Comparison of ENCODE assay signal across 8 cellular contexts in genomic region chr12:79737875-79738718, GRCh38. TPM values are rescaled to one million over a fixed set of nuclear protein-coding genes. Genes with fewer than 3 reads are reported as not detected.
A peak's percentile ranks its signal among the peaks of the same experiment; 100 is the strongest.
DNase-seq lines count a peak whose midpoint lies in the region; FAIRE-seq and TF ChIP-seq lines count a peak whose summit lies in the region.

No MANE protein-coding gene starts in this region.

- no peaks in the 10 kb centered on the region for H3K4me1 ChIP-seq in mesendoderm (ENCODE audit: control insufficient read depth, low read depth, low read length)

- DNase-seq in A172 (ENCODE audit: low spot score), result peak; percentile 52
- peak; percentile 6 for DNase-seq in H54 (ENCODE audit: insufficient read length, low spot score)
- DNase-seq in LHCN-M2 (ENCODE audit: low read depth), result peak; percentile 48
- peak; percentile 71 for DNase-seq in OCI-M1 (lab: John Stamatoyannopoulos, UW)
- peak; percentile 62 for DNase-seq in mesendoderm
- no peak for DNase-seq in hypothalamus (lab: John Stamatoyannopoulos, UW)

- no peak overlapping the region for H3K27ac ChIP-seq in mesendoderm (ENCODE audit: low read depth, low read length)

- H2BK120ac ChIP-seq in mesendoderm (ENCODE audit: low read depth, low read length), result no peak overlapping the region

- no peaks in the 10 kb centered on the region for H3K79me1 ChIP-seq in mesendoderm (ENCODE audit: low read length)

- no peak overlapping the region for H3K4ac ChIP-seq in mesendoderm (ENCODE audit: low read depth, low read length)

- no peak overlapping the region for H3K23ac ChIP-seq in mesendoderm (ENCODE audit: low read length)

- peak overlapping the region; percentile 74 for H2BK15ac ChIP-seq in mesendoderm (replicated peaks; ENCODE audit: low read depth)

- H3K18ac ChIP-seq in mesendoderm (ENCODE audit: low read length), result no peak overlapping the region

- no CpG with 5 or more reads among the region's 4 CpGs for WGBS in mesendoderm (ENCODE audit: extremely low coverage, insufficient coverage, low lambda C conversion rate)

- H3K9ac ChIP-seq in mesendoderm (ENCODE audit: low read length), result no peak overlapping the region

- H4K8ac ChIP-seq in mesendoderm (ENCODE audit: low read depth, low read length), result no peak overlapping the region

- H3K4me3 ChIP-seq in mesendoderm (ENCODE audit: low read length), result no peak overlapping the region

- H2BK5ac ChIP-seq in mesendoderm (ENCODE audit: low read length), result no peak overlapping the region

- H3K79me2 ChIP-seq in mesendoderm (ENCODE audit: control insufficient read depth, insufficient read depth, low read length), result no peaks in the 10 kb centered on the region

- no peak overlapping the region for H3K4me2 ChIP-seq in mesendoderm (ENCODE audit: low read length)

- H2AK5ac ChIP-seq in mesendoderm (ENCODE audit: low read length), result no peak overlapping the region

- no peaks in the 10 kb centered on the region for H3K36me3 ChIP-seq in mesendoderm (ENCODE audit: control insufficient read depth, insufficient read depth, low read length)

- no peaks in the 10 kb centered on the region for H3K27me3 ChIP-seq in mesendoderm (ENCODE audit: insufficient read depth, low read length, poor library complexity)

- H4K5ac ChIP-seq in mesendoderm (ENCODE audit: low read length), result no peak overlapping the region

- H3K56ac ChIP-seq in mesendoderm (ENCODE audit: low read length), result no peak overlapping the region

- TF ChIP-seq POLR2A in H54 (IDR thresholded peaks at IDR 0.05; ENCODE audit: low read depth, low read length), result no peak

- peak; percentile 97 for FAIRE-seq in G401.6 (lab: Jason Lieb, UNC)
- peak; percentile 88 for FAIRE-seq in H54 (lab: Jason Lieb, UNC)
- FAIRE-seq in colon (lab: Jason Lieb, UNC), result peak; percentile 21

RNA-seq across cellular contexts. Expression of gene PAWR, which starts 47.3 kb away (rescaled TPM):
- total RNA-seq in A172 (2014; rRNA removed; shearing (Covaris generic)), result 63.2 and 75.2 TPM in 2 replicates
- 8.3 and 13.9 TPM in 2 replicates for total RNA-seq in LHCN-M2 (2014; rRNA removed)
- polyA plus RNA-seq in LHCN-M2 (2012), result 13.7 TPM
- polyA plus RNA-seq in mesendoderm (2013, experiment 1 of 2), result 51.1 TPM
- 50.7 TPM for polyA plus RNA-seq in mesendoderm (2013, experiment 2 of 2)

Comparison
In these comparisons a context has a peak if more than half of its experiments do, and no peak if none do; other contexts are left out.
1. DNase-seq: peak in A172 (single experiment), H54 (single experiment), LHCN-M2 (single experiment), OCI-M1 (single experiment) and mesendoderm (single experiment); none in hypothalamus (0 of 51).